In the genomic region with DNA sequence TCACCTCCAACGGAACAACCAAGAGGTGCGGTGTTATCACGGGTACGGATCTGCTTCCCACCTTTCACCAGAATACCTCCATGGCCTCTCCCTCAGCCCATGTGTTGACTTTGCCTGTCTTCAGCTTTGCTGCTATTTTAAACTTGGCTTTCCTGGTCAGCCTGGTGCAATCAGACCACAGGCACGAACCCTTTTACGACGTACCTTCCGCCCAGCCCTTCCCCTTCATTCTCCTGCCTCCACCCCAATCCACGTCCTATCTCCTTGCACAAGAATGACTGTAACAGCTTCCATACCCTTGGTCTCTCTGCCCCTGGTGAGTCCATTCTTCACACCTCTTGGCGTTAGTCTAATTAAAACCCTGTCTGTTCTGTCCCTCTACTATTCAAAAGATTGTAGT, we compare ENCODE assay signal across 14 cellular contexts.
DNase-seq lines count a peak whose midpoint lies in the region; ATAC-seq and TF ChIP-seq lines count a peak whose summit lies in the region.
"Had no signal": no experiment of that assay in that cellular context is flagged by ENCODE, and none has a peak within 500 bp of the region (broad histone marks: within the 10 kb centered on the region; RNA-seq: fewer than 3 reads in every experiment).

No MANE protein-coding gene starts in this region.

- H3K4me2 ChIP-seq in trophoblast cell (ENCODE audit: low read length) = no peak overlapping the region

- H2BK120ac ChIP-seq in trophoblast cell (ENCODE audit: insufficient read depth, low read length, poor library complexity) = no peak overlapping the region

- H3K36me3 ChIP-seq in colonic mucosa = no peaks in the 10 kb centered on the region
- no peaks in the 10 kb centered on the region for H3K36me3 ChIP-seq in trophoblast cell (ENCODE audit: control insufficient read depth in 1 of 2, insufficient read depth in 2 of 2, low read length in 2 of 2)
- no peaks in the 10 kb centered on the region for H3K36me3 ChIP-seq in right lobe of liver
- no peaks in the 10 kb centered on the region for H3K36me3 ChIP-seq in lower lobe of right lung

- H3K79me1 ChIP-seq in trophoblast cell (ENCODE audit: low read length) = peaks cover 5% of the 10 kb centered on the region

- no peaks in the 10 kb centered on the region for H3K79me2 ChIP-seq in trophoblast cell (ENCODE audit: control insufficient read depth, insufficient read depth, low read length, poor library complexity)
- H3K79me2 ChIP-seq: parathyroid adenoma had no signal

- no peak for ATAC-seq in right lobe of liver
- no peak for ATAC-seq in lower lobe of right lung
- ATAC-seq: effector memory CD8-positive, alpha-beta T cell had no signal

- H3K4ac ChIP-seq in trophoblast cell (ENCODE audit: low read depth, low read length) = no peak overlapping the region

- H3K9ac ChIP-seq in colonic mucosa (ENCODE audit: low read depth in 2 of 2, low read length in 2 of 2) (peak overlapping the region in 1 of 2 donors; percentile 22), trophoblast cell (ENCODE audit: low read length) (no peak overlapping the region)
- H3K9ac ChIP-seq: parathyroid adenoma had no signal

- WGBS in trophoblast cell (ENCODE audit: extremely low coverage, insufficient coverage, insufficient read length) = no CpG with 5 or more reads among the region's 10 CpGs
- WGBS in right lobe of liver (ENCODE audit: insufficient coverage, low coverage, low lambda C conversion rate, missing lambda C conversion rate) = 54% methylated on average over 6 of the region's 10 CpGs

- H3K4me1 ChIP-seq in colonic mucosa = peaks cover 9% of the 10 kb centered on the region
- H3K4me1 ChIP-seq in trophoblast cell (ENCODE audit: control insufficient read depth in 1 of 2, insufficient read depth in 2 of 2, low read length in 2 of 2) = peaks cover 14 to 16% of the 10 kb centered on the region in 2 experiments
- H3K4me1 ChIP-seq in right lobe of liver = no peaks in the 10 kb centered on the region
- no peaks in the 10 kb centered on the region for H3K4me1 ChIP-seq in lower lobe of right lung
- H3K4me1 ChIP-seq: parathyroid adenoma had no signal

- no peak overlapping the region for H3K23ac ChIP-seq in trophoblast cell (ENCODE audit: low read length)

- H4K91ac ChIP-seq in trophoblast cell (ENCODE audit: low read depth, low read length) = no peak overlapping the region

- H2BK12ac ChIP-seq in trophoblast cell (ENCODE audit: low read length) = peak overlapping the region; percentile 37

- H2BK5ac ChIP-seq in trophoblast cell (ENCODE audit: low read depth, low read length, poor library complexity) = no peak overlapping the region

- H2AFZ ChIP-seq in trophoblast cell (ENCODE audit: insufficient read depth, low read length, poor library complexity) = no peak overlapping the region
- H2AFZ ChIP-seq: parathyroid adenoma had no signal

- no peak for TF ChIP-seq CTCF in colonic mucosa (IDR thresholded peaks at IDR 0.05)
- TF ChIP-seq CTCF in right lobe of liver (IDR thresholded peaks at IDR 0.05) = no peak
- TF ChIP-seq CTCF in lower lobe of right lung (IDR thresholded peaks at IDR 0.05) = no peak

- H4K12ac ChIP-seq in trophoblast cell (ENCODE audit: low read depth, low read length) = no peak overlapping the region

- H3K9me3 ChIP-seq in colonic mucosa (no peaks in the 10 kb centered on the region), trophoblast cell (ENCODE audit: insufficient read depth, low read depth, low read length) (no peaks in the 10 kb centered on the region), right lobe of liver (no peaks in the 10 kb centered on the region), lower lobe of right lung (no peaks in the 10 kb centered on the region)

- H3K14ac ChIP-seq in trophoblast cell (ENCODE audit: low read length) = no peak overlapping the region

- no peak overlapping the region for H2AK5ac ChIP-seq in trophoblast cell (ENCODE audit: low read length)

- no peak overlapping the region for H4K8ac ChIP-seq in trophoblast cell (ENCODE audit: low read depth, low read length)

- in situ Hi-C loops in ACHN (cut with HindIII; ENCODE audit: low pct_ligation_motif_present, low pct_unique_long_range_greater_than_20kb, low sequenced_read_pairs) = no loop called here

- peak overlapping the region; percentile 56 for H3K27ac ChIP-seq in colonic mucosa
- H3K27ac ChIP-seq in trophoblast cell (ENCODE audit: low read depth, low read length) = no peak overlapping the region
- H3K27ac ChIP-seq in right lobe of liver = no peak overlapping the region
- no peak overlapping the region for H3K27ac ChIP-seq in lower lobe of right lung
- H3K27ac ChIP-seq: parathyroid adenoma had no signal

- H3K4me3 ChIP-seq in colonic mucosa = no peak overlapping the region
- H3K4me3 ChIP-seq in trophoblast cell (ENCODE audit: low read depth, low read length) = no peak overlapping the region
- no peak overlapping the region for H3K4me3 ChIP-seq in right lobe of liver
- no peak overlapping the region for H3K4me3 ChIP-seq in lower lobe of right lung
- H3K4me3 ChIP-seq: lung had no signal

- intact Hi-C loops in colonic mucosa (cut with DNase I) = no loop called here
- intact Hi-C loops in right lobe of liver (cut with DNase I) = no loop called here
- intact Hi-C loops in lower lobe of right lung (cut with DNase I) = no loop called here

- DNase-seq in ELR (ENCODE audit: low read depth) (peak; percentile 77), NOMO-1 treated with dmso at 0.1 percent for 144 hours (lab: John Stamatoyannopoulos, UW; ENCODE audit: unreplicated experiment) (peak; percentile 15), colonic mucosa (peak; percentile 58), trophoblast cell (peak in 1 of 2 donors; percentile 15), right lobe of liver (no peak), ACHN (no peak), lower lobe of right lung (no peak), DMS 273 (lab: John Stamatoyannopoulos, UW; ENCODE audit: unreplicated experiment) (no peak)
- DNase-seq: activated T-cell treated with anti-CD3 and anti-CD28 coated beads for 4 hours; effector memory CD8-positive, alpha-beta T cell; stimulated activated CD4-positive, alpha-beta T cell treated with anti-CD3 and anti-CD28 coated beads, Interleukin-2, amount 100 ng/mL, for 48 hours; stimulated activated naive CD4-positive, alpha-beta T cell treated with Interleukin-2 at 50 U/mL for 16 hours had no signal

- TF ChIP-seq POLR2A in right lobe of liver (IDR thresholded peaks at IDR 0.05) = no peak

- H3K27me3 ChIP-seq in colonic mucosa (no peaks in the 10 kb centered on the region), trophoblast cell (ENCODE audit: insufficient read depth, low read length) (no peaks in the 10 kb centered on the region), right lobe of liver (no peaks in the 10 kb centered on the region), lower lobe of right lung (ENCODE audit: low read depth) (no peaks in the 10 kb centered on the region)

- peak overlapping the region; percentile 30 for H3K18ac ChIP-seq in trophoblast cell (ENCODE audit: low read length)

Comparison
In these comparisons a context has a peak if more than half of its experiments do, and no peak if none do; other contexts are left out.
1. DNase-seq: peak in ELR (single experiment), NOMO-1 treated with dmso at 0.1 percent for 144 hours (single experiment) and colonic mucosa (single experiment); none in right lobe of liver (0 of 3), ACHN (single experiment), lower lobe of right lung (single experiment) and DMS 273 (single experiment).